ENCODE assay signal across 4 cellular contexts in the genomic region with DNA sequence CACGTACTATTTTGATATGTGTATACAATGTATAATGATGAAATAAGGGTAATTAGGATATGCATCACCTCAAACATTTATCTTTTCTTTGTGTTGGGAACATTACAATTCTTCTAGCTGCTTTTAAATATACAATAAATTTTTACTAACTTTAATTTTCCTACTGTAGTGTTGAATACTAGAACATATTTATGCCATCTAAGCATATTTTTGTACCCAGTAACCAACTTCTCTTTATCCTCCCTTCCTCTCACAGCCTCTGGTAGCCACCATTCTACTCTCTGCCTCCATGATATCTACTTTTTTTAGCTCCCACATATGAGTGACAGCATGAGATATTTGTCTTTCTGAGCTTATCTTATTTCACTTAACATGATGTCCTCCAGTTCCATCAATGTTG.
TF ChIP-seq lines count a peak whose summit lies in the region.

No MANE protein-coding gene starts in this region.

TF ChIP-seq in HepG2, 621 proteins besides CTCF, POLR2A, EP300 and RAD21:
- TF ChIP-seq MAFK (conservative IDR thresholded peaks at IDR 0.05 in 1 of 2, IDR thresholded peaks at IDR 0.05 in 1 of 2; ENCODE audit: low read length in 2 of 2) (peak; percentile 50 to 66; a peak in 3 of 4 replicates), PRMT3 (CRISPR knock-in tag; IDR thresholded peaks at IDR 0.05; ENCODE audit: borderline replicate concordance, low read depth) (no peak), MAFF (IDR thresholded peaks at IDR 0.05; ENCODE audit: low read depth, low read length) (peak; percentile 37; the same call in 1 of the 2 replicates), ZNF136 (CRISPR knock-in tag; IDR thresholded peaks at IDR 0.05; ENCODE audit: low read depth) (no peak)
TF ChIP-seq in HepG2: peak in this region for 2.

TF ChIP-seq in A549, 52 proteins besides CTCF, POLR2A, EP300 and RAD21:
- TF ChIP-seq MYC (IDR thresholded peaks at IDR 0.05; ENCODE audit: borderline replicate concordance, low read length) (no peak), JUN (IDR thresholded peaks at IDR 0.05) (no peak), MAZ (IDR thresholded peaks at IDR 0.05; ENCODE audit: borderline replicate concordance, low read depth, low read length) (no peak), USF2 (IDR thresholded peaks at IDR 0.05) (no peak), MAFK (IDR thresholded peaks at IDR 0.05; ENCODE audit: partially characterized antibody) (peak; percentile 38), JUNB (IDR thresholded peaks at IDR 0.05) (no peak), CHD4 (IDR thresholded peaks at IDR 0.05; ENCODE audit: borderline replicate concordance) (no peak)

TF ChIP-seq in IMR-90, 13 proteins besides CTCF, POLR2A, EP300 and RAD21:
- TF ChIP-seq MAFK (IDR thresholded peaks at IDR 0.05; ENCODE audit: low read depth, low read length) (peak; percentile 58), FOS (IDR thresholded peaks at IDR 0.05; ENCODE audit: low read depth, low read length) (no peak)

TF ChIP-seq in K562, 482 proteins besides CTCF, POLR2A, EP300 and RAD21:
- no peak for TF ChIP-seq TSC22D4 (tag; IDR thresholded peaks at IDR 0.05)
- peak; percentile 54 for TF ChIP-seq ZNF316 (IDR thresholded peaks at IDR 0.05)
- no peak for TF ChIP-seq MEIS2 (IDR thresholded peaks at IDR 0.05; ENCODE audit: partially characterized antibody)
- TF ChIP-seq GATAD2B (IDR thresholded peaks at IDR 0.05; ENCODE audit: borderline replicate concordance) = no peak
- TF ChIP-seq MCM3 (IDR thresholded peaks at IDR 0.05) = no peak
- no peak for TF ChIP-seq FOXK2 (conservative IDR thresholded peaks at IDR 0.05 in 1 of 2, IDR thresholded peaks at IDR 0.05 in 1 of 2; ENCODE audit: low read depth in 2 of 2)
- TF ChIP-seq BRD4 (IDR thresholded peaks at IDR 0.05) = no peak
- TF ChIP-seq CAMTA2 (CRISPR knock-in tag; conservative IDR thresholded peaks at IDR 0.05) = no peak
